ENCODE assay signal across 15 cellular contexts in the genomic region with DNA sequence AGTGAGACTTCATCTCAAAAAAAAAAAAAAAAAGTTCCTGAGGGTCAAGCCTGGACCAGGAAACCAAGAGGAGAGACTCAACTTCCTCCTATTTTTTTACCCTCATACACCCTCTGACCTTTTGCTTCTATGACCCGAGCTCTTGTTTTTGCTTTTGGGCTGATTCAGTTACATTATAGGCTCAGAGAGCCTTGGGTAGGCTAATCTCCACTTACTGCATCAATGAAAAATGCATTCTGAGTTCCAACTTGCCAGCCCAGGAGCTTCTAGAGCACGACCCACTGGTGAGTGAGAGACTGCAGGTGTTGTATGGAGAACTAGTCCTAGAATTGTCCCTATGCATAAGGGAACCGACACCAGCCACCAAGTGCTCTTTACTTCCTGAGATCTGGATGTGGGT.
DNase-seq lines count a peak whose midpoint lies in the region; ATAC-seq, FAIRE-seq and TF ChIP-seq lines count a peak whose summit lies in the region.
"Had no signal": no experiment of that assay in that cellular context is flagged by ENCODE, and none has a peak within 500 bp of the region (broad histone marks: within the 10 kb centered on the region; RNA-seq: fewer than 3 reads in every experiment).

No MANE protein-coding gene starts in this region.

- peaks cover 20% of the 10 kb centered on the region for H3K9me1 ChIP-seq in IMR-90 (ENCODE audit: insufficient read depth, low read length)

- H2BK5ac ChIP-seq in IMR-90 (ENCODE audit: low read depth, low read length, poor library complexity, severe bottlenecking) = peak overlapping the region; percentile 76

- H4K8ac ChIP-seq in IMR-90 (ENCODE audit: low read depth in 2 of 2, low read length in 2 of 2) = peak overlapping the region; percentile 14 to 17; a peak in 2 of 4 replicates

- H3K9ac ChIP-seq in IMR-90 (ENCODE audit: low read depth, low read length) (no peak overlapping the region), subcutaneous abdominal adipose tissue (ENCODE audit: low read length in 5 of 5) (no peak overlapping the region)

- FAIRE-seq in small intestine (lab: Jason Lieb, UNC) = no peak
- FAIRE-seq: H1 had no signal

- CTCF ChIA-PET in IMR-90 (lab: Yijun Ruan, JAX) = interaction anchor here (0.6 to 1.4 kb wide), 5 partner anchors 15 to 477 kb away, joined by 3 to 4 read pairs (median 3); no protein-coding TSS in a partner anchor

- H3K27ac ChIP-seq in IMR-90 (ENCODE audit: insufficient read depth, low read length) (peak overlapping the region; percentile 63; the same call in 1 of the 2 replicates), right cardiac atrium (ENCODE audit: low read length) (peak overlapping the region; percentile 70), subcutaneous abdominal adipose tissue (ENCODE audit: low read depth, low read length) (peak overlapping the region; percentile 94), small intestine (ENCODE audit: low read depth in 1 of 2, low read length in 1 of 2) (peak overlapping the region in 1 of 2 donors; percentile 57)
- H3K27ac ChIP-seq: epithelial cell of prostate, SK-N-MC had no signal

- peak overlapping the region; percentile 69 for H4K5ac ChIP-seq in IMR-90 (ENCODE audit: low read depth, low read length)

- DNase-seq in IMR-90 = peak; percentile 61
- peak; percentile 52 for DNase-seq in astrocyte of the spinal cord (ENCODE audit: low read depth, low spot score)
- DNase-seq in right cardiac atrium = no peak
- DNase-seq in small intestine = no peak
- DNase-seq in GM19238 (ENCODE audit: insufficient read length, low spot score) = no peak
- DNase-seq in NCI-H128 (lab: John Stamatoyannopoulos, UW; ENCODE audit: unreplicated experiment) = no peak
- DNase-seq: activated CD4-positive, alpha-beta memory T cell treated with anti-CD3 and anti-CD28 coated beads for 36 hours; DMS79 treated with DMSO at 0.1 percent for 48 hours; KBM-7; NCI-H446 had no signal

- BruUV-seq in IMR-90 (replicated peaks; lab: Mats Ljungman, UMichigan) = no TSS peak

- peaks cover 11% of the 10 kb centered on the region; the same call in 1 of the 2 replicates for H4K20me1 ChIP-seq in IMR-90 (ENCODE audit: insufficient read depth, low read length)

- POLR2A ChIA-PET in IMR-90 (lab: Charles Lee; ENCODE audit: unreplicated experiment) = no interaction called here

- no peaks in the 10 kb centered on the region for H3K9me3 ChIP-seq in IMR-90 (ENCODE audit: control insufficient read depth, insufficient read depth, low read length)
- H3K9me3 ChIP-seq in right cardiac atrium (ENCODE audit: control insufficient read depth, low read length) = no peaks in the 10 kb centered on the region
- H3K9me3 ChIP-seq in subcutaneous abdominal adipose tissue (ENCODE audit: control insufficient read depth in 5 of 5, low read length in 5 of 5) = no peaks in the 10 kb centered on the region
- no peaks in the 10 kb centered on the region for H3K9me3 ChIP-seq in small intestine (ENCODE audit: control insufficient read depth, low read depth)

- no peak overlapping the region for H3K23ac ChIP-seq in IMR-90 (ENCODE audit: low read depth, low read length)

- peaks cover 0 to 32% of the 10 kb centered on the region in 2 experiments; a peak in 3 of 4 replicates for H3K79me1 ChIP-seq in IMR-90 (ENCODE audit: low read depth in 1 of 2, low read length in 2 of 2)

- in situ Hi-C loops in IMR-90 (cut with MboI; ENCODE audit: low sequenced_read_pairs) (no loop called here), astrocyte of the spinal cord (cut with HindIII; ENCODE audit: low sequenced_read_pairs) (no loop called here)

- peak overlapping the region; percentile 83; the same call in 1 of the 2 replicates for H2BK20ac ChIP-seq in IMR-90 (ENCODE audit: low read depth, low read length)

- peak overlapping the region; percentile 69 for H2AK5ac ChIP-seq in IMR-90 (ENCODE audit: low read depth, low read length)

- H3K4me1 ChIP-seq in IMR-90 (ENCODE audit: control insufficient read depth, insufficient read depth, low read length) (peaks cover 38% of the 10 kb centered on the region), right cardiac atrium (ENCODE audit: control insufficient read depth, insufficient read depth, low read length) (peaks cover 4% of the 10 kb centered on the region), subcutaneous abdominal adipose tissue (ENCODE audit: control insufficient read depth in 5 of 5, insufficient read depth in 5 of 5, low read length in 5 of 5) (peaks cover 16 to 68% (median 64%) of the 10 kb centered on the region in 5 donors), small intestine (ENCODE audit: control insufficient read depth in 2 of 2, insufficient read depth in 1 of 2, low read depth in 1 of 2, low read length in 1 of 2) (peaks cover 0 to 11% of the 10 kb centered on the region in 2 donors)

- H4K91ac ChIP-seq in IMR-90 (ENCODE audit: insufficient read depth, low read depth, low read length) = peak overlapping the region; percentile 5; the same call in 1 of the 2 replicates

- no peak for TF ChIP-seq RAD21 in IMR-90 (IDR thresholded peaks at IDR 0.05; ENCODE audit: low read length)

- dilution Hi-C loops in IMR-90 (cut with HindIII; ENCODE audit: low sequenced_read_pairs, unreplicated experiment) = no loop called here

- peak overlapping the region; percentile 66 for H2BK120ac ChIP-seq in IMR-90 (ENCODE audit: low read depth, low read length)

- H3K36me3 ChIP-seq in IMR-90 (ENCODE audit: control insufficient read depth, insufficient read depth, low read length) (peaks cover 7% of the 10 kb centered on the region), subcutaneous abdominal adipose tissue (ENCODE audit: control insufficient read depth in 5 of 5, insufficient read depth in 5 of 5, low read length in 5 of 5) (peaks cover 0 to 14% (median 6%) of the 10 kb centered on the region in 5 donors), small intestine (ENCODE audit: control insufficient read depth in 2 of 2, insufficient read depth in 2 of 2, low read length in 2 of 2) (no peaks in the 10 kb centered on the region)

- no peaks in the 10 kb centered on the region for H3K27me3 ChIP-seq in IMR-90 (ENCODE audit: control insufficient read depth, insufficient read depth, low read length)
- H3K27me3 ChIP-seq in right cardiac atrium (ENCODE audit: control insufficient read depth, insufficient read depth) = no peaks in the 10 kb centered on the region
- H3K27me3 ChIP-seq in subcutaneous abdominal adipose tissue (ENCODE audit: control insufficient read depth in 5 of 5, insufficient read depth in 4 of 5, low read length in 5 of 5) = no peaks in the 10 kb centered on the region
- no peaks in the 10 kb centered on the region for H3K27me3 ChIP-seq in small intestine (ENCODE audit: control insufficient read depth in 2 of 2, insufficient read depth in 2 of 2, low read length in 2 of 2)

- H3K4me3 ChIP-seq in IMR-90 (ENCODE audit: insufficient read depth, low read depth, low read length) (no peak overlapping the region), astrocyte of the spinal cord (ENCODE audit: low read depth, low read length) (no peak overlapping the region), right cardiac atrium (ENCODE audit: low read length) (no peak overlapping the region), subcutaneous abdominal adipose tissue (ENCODE audit: low read depth in 1 of 5, low read length in 5 of 5) (no peak overlapping the region), small intestine (ENCODE audit: low read depth in 1 of 2, low read length in 2 of 2) (no peak overlapping the region)
- H3K4me3 ChIP-seq: SK-N-MC had no signal

- no CpG with 5 or more reads among the region's 3 CpGs for WGBS in IMR-90 (ENCODE audit: extremely low coverage in 2 of 2, insufficient read length in 1 of 2), 2 experiments
- WGBS in right cardiac atrium = 49% methylated on average over 3 of the region's 3 CpGs
- 67 to 86% (median 80%) methylated on average over 3 of the region's 3 CpGs for WGBS in small intestine, 3 donors

- no peak for TF ChIP-seq POLR2A in IMR-90 (IDR thresholded peaks at IDR 0.05; ENCODE audit: low read depth, low read length)

- TF ChIP-seq CTCF in IMR-90 (conservative IDR thresholded peaks at IDR 0.05; ENCODE audit: low read depth, low read length) = no peak
- no peak for TF ChIP-seq CTCF in astrocyte of the spinal cord (IDR thresholded peaks at IDR 0.05; ENCODE audit: low read depth, low read length)

- H3K4ac ChIP-seq in IMR-90 (ENCODE audit: low read depth, low read length) = peak overlapping the region; percentile 70; the same call in 1 of the 2 replicates

- intact Hi-C loops in IMR-90 (cut with micrococcal nuclease) = loop anchor here (5.0 kb wide), 3 partner anchors 76 to 194 kb away; a partner anchor contains a TSS
- intact Hi-C loops in right cardiac atrium (cut with DNase I) = loop anchor here in 1 of 4 donors (10.0 kb wide), 1 partner anchor 92 kb away; a partner anchor contains a TSS

- ATAC-seq in IMR-90 (ENCODE audit: low read depth) = peak; percentile 18
- ATAC-seq in right cardiac atrium = peak; percentile 2 to 48
- no peak for ATAC-seq in GM21717 (IDR thresholded peaks at IDR 0.05; ENCODE audit: unreplicated experiment)

- H3K14ac ChIP-seq in IMR-90 (replicated peaks; ENCODE audit: low read depth, low read length) = peak overlapping the region; percentile 47

- no peak overlapping the region for H3K56ac ChIP-seq in IMR-90 (ENCODE audit: extremely low read depth, insufficient read depth, low read length)

- peak overlapping the region; percentile 47 for H3K18ac ChIP-seq in IMR-90 (ENCODE audit: low read depth, low read length)

- no peak overlapping the region for H2AFZ ChIP-seq in IMR-90 (replicated peaks; ENCODE audit: low read length, poor library complexity)

- no peak overlapping the region for H2AK9ac ChIP-seq in IMR-90 (replicated peaks; ENCODE audit: low read depth, low read length, poor library complexity)

- peak overlapping the region; percentile 21; the same call in 2 of the 3 replicates for H2BK15ac ChIP-seq in IMR-90 (ENCODE audit: low read depth, low read length)

- peak overlapping the region; percentile 8; the same call in 1 of the 2 replicates for H3K4me2 ChIP-seq in IMR-90 (ENCODE audit: low read depth, low read length)

TF ChIP-seq in IMR-90, 13 proteins besides CTCF, POLR2A, EP300 and RAD21 (continues in another document):
- no peak for TF ChIP-seq MXI1 (IDR thresholded peaks at IDR 0.05; ENCODE audit: borderline replicate concordance, low read depth, low read length)
- no peak for TF ChIP-seq BHLHE40 (IDR thresholded peaks at IDR 0.05; ENCODE audit: low read depth, low read length)
- TF ChIP-seq, protein P1, sequence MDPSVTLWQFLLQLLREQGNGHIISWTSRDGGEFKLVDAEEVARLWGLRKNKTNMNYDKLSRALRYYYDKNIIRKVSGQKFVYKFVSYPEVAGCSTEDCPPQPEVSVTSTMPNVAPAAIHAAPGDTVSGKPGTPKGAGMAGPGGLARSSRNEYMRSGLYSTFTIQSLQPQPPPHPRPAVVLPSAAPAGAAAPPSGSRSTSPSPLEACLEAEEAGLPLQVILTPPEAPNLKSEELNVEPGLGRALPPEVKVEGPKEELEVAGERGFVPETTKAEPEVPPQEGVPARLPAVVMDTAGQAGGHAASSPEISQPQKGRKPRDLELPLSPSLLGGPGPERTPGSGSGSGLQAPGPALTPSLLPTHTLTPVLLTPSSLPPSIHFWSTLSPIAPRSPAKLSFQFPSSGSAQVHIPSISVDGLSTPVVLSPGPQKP (IDR thresholded peaks at IDR 0.05; ENCODE audit: borderline replicate concordance, low read depth, low read length) = no peak

Comparison
In these comparisons a context has a peak if more than half of its experiments do, and no peak if none do; other contexts are left out.
1. DNase-seq: peak in IMR-90 (single experiment) and astrocyte of the spinal cord (single experiment); none in right cardiac atrium (0 of 3), small intestine (single experiment), GM19238 (single experiment) and NCI-H128 (single experiment).